ENCODE assay signal across 8 cellular contexts in the genomic region with DNA sequence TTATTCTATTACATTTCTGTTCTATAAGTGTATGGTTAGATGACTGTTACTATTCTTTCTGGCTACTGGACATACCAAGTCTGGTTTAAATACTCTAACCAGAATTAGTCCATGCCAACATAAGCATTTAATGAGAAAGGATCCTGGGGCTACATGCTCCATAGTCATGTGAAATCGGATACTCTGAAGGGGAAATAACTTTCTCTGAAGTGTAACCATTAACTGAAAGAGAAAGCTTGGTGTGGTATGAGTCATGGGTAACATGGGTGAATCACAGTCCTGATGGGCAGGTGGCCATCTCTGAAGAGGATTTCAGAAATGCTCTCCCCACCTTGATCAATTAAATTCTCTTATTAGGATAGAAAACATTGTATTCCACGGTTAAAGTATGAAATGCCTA.
A peak's percentile ranks its signal among the peaks of the same experiment; 100 is the strongest.
DNase-seq lines count a peak whose midpoint lies in the region; ATAC-seq and TF ChIP-seq lines count a peak whose summit lies in the region.

No MANE protein-coding gene starts in this region.

- no peak overlapping the region for H3K27ac ChIP-seq in fibroblast of lung (ENCODE audit: insufficient read depth, low read length)

- no peaks in the 10 kb centered on the region for H4K20me1 ChIP-seq in fibroblast of lung (ENCODE audit: control insufficient read depth, extremely low read depth, insufficient read depth, low read length)

- H3K4me1 ChIP-seq in fibroblast of lung (ENCODE audit: control insufficient read depth, extremely low read depth, insufficient read depth, low read length): no peaks in the 10 kb centered on the region

- no peaks in the 10 kb centered on the region for H3K36me3 ChIP-seq in fibroblast of lung (ENCODE audit: control insufficient read depth, insufficient read depth, low read length)

- no peaks in the 10 kb centered on the region for H3K27me3 ChIP-seq in fibroblast of lung (ENCODE audit: control insufficient read depth, insufficient read depth, low read length)

- ATAC-seq in GM18520 (IDR thresholded peaks at IDR 0.05; ENCODE audit: unreplicated experiment): peak; percentile 100

- no peak overlapping the region for H2AFZ ChIP-seq in fibroblast of lung (ENCODE audit: low read length)

- H3K9ac ChIP-seq in fibroblast of lung (ENCODE audit: insufficient read depth, low read length): no peak overlapping the region

- no peak overlapping the region for H3K4me2 ChIP-seq in fibroblast of lung (ENCODE audit: extremely low read depth, insufficient read depth, low read length)

- H3K4me3 ChIP-seq in fibroblast of lung (replicated peaks in 1 of 4; ENCODE audit: control extremely low read depth in 1 of 4, insufficient read depth in 1 of 4, low read depth in 3 of 4, low read length in 4 of 4): no peak overlapping the region

- TF ChIP-seq CTCF in fibroblast of lung (conservative IDR thresholded peaks at IDR 0.05 in 1 of 2, IDR thresholded peaks at IDR 0.05 in 1 of 2; ENCODE audit: low read depth in 1 of 2, low read length in 2 of 2): no peak

- H3K9me3 ChIP-seq in fibroblast of lung (ENCODE audit: control insufficient read depth, insufficient read depth, low read depth, low read length): no peaks in the 10 kb centered on the region

- DNase-seq in H4 (ENCODE audit: low spot score): peak; percentile 80
- peak; percentile 60 for DNase-seq in M059J (ENCODE audit: low read depth)
- peak; percentile 76 to 81 for DNase-seq in fibroblast of lung (ENCODE audit: low read depth in 2 of 2)
- no peak for DNase-seq in NCI-H1930 (lab: John Stamatoyannopoulos, UW)
- no peak for DNase-seq in effector CD8-positive, alpha-beta T cell (lab: John Stamatoyannopoulos, UW)
- no peak for DNase-seq in stimulated activated CD8-positive, alpha-beta memory T cell treated with anti-CD3 and anti-CD28 coated beads, Interleukin-4, amount 100 ng/mL, for 48 hours
- DNase-seq in activated T-cell treated with anti-CD3 and anti-CD28 coated beads, Interleukin-2, amount 50 U/mL, for 1 hour: no peak

- no peaks in the 10 kb centered on the region for H3K79me2 ChIP-seq in fibroblast of lung (ENCODE audit: control insufficient read depth, insufficient read depth, low read length)

Comparison
In these comparisons a context has a peak if more than half of its experiments do, and no peak if none do; other contexts are left out.
1. DNase-seq: peak in H4 (single experiment), M059J (single experiment) and fibroblast of lung (2 of 2); none in NCI-H1930 (0 of 2), effector CD8-positive, alpha-beta T cell (single experiment), stimulated activated CD8-positive, alpha-beta memory T cell treated with anti-CD3 and anti-CD28 coated beads, Interleukin-4, amount 100 ng/mL, for 48 hours (single experiment) and activated T-cell treated with anti-CD3 and anti-CD28 coated beads, Interleukin-2, amount 50 U/mL, for 1 hour (single experiment).